In the genomic region with DNA sequence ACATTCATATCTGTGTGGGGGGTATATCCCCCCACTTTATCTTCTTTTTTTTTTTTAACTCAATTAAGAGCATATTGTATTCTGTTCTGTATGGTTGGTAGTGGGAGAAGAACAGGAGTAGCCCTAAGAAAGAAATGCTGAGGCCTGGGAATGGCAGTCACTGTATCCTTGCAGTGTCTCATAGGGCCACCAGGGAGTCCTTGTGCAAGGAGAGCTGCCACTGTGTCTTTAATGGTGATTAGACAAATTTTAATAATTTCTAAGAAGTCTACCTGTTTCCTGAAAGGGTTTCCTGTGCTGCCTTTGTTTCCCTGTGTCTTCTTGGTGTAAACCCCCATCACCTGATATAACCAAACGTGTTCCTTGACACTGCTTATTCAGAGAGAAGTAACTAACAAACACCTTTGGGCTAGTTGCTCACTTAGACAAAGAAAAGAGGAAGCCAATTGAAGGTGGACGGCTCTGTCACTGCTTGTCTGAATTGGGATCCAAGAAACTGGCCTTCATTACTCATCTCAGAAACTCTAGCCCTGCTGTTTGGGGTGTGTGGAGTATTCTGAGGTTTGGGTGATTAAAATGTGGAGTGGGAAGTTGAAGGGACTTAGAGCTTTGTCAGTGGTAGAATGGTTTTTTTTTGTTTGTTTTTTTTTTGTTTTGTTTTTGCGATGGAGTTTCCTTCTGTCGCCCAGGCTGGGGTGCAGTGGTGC, we compare ENCODE assay signal across 11 cellular contexts. TPM values are rescaled to one million over a fixed set of nuclear protein-coding genes. Genes with fewer than 3 reads are reported as not detected.
DNase-seq lines count a peak whose midpoint lies in the region; ATAC-seq and TF ChIP-seq lines count a peak whose summit lies in the region.
"Had no signal": no experiment of that assay in that cellular context is flagged by ENCODE, and none has a peak within 500 bp of the region (broad histone marks: within the 10 kb centered on the region; RNA-seq: fewer than 3 reads in every experiment).

No MANE protein-coding gene starts in this region.

- no peaks in the 10 kb centered on the region for H3K27me3 ChIP-seq in GM23338 (ENCODE audit: insufficient read depth)

- DNase-seq in GM23338 (ENCODE audit: low spot score) (peak; percentile 26), memory B cell (ENCODE audit: low spot score in 2 of 2) (no peak), NCI-H82 treated with DMSO at 0.1 percent for 48 hours (lab: John Stamatoyannopoulos, UW; ENCODE audit: unreplicated experiment) (no peak), ureter (ENCODE audit: low spot score) (no peak)
- DNase-seq in activated naive CD8-positive, alpha-beta T cell treated with anti-CD3 and anti-CD28 coated beads, Interleukin-2, amount 50 U/mL, for 24 hours = no peak
- no peak for DNase-seq in activated CD4-positive, CD25-positive, alpha-beta regulatory T cell (lab: John Stamatoyannopoulos, UW)
- DNase-seq: left cardiac atrium, SHP77 had no signal

- peak in 1 of 2 experiments; percentile 44; a peak in 2 of 4 replicates for TF ChIP-seq CTCF in GM23338 (conservative IDR thresholded peaks at IDR 0.05; ENCODE audit: low read depth in 2 of 2)

- H3K36me3 Mint-ChIP-seq in GM23338 (ENCODE audit: low read depth) (no peaks in the 10 kb centered on the region), memory B cell (no peaks in the 10 kb centered on the region)
- no peaks in the 10 kb centered on the region for H3K36me3 Mint-ChIP-seq in activated naive CD8-positive, alpha-beta T cell treated with anti-CD3 and anti-CD28 coated beads, Interleukin-2, amount 50 U/mL, for 24 hours (ENCODE audit: low read depth)

- H3K4me1 Mint-ChIP-seq in GM23338 (no peaks in the 10 kb centered on the region), memory B cell (no peaks in the 10 kb centered on the region)
- H3K4me1 Mint-ChIP-seq in activated naive CD8-positive, alpha-beta T cell treated with anti-CD3 and anti-CD28 coated beads, Interleukin-2, amount 50 U/mL, for 24 hours = no peaks in the 10 kb centered on the region

- no peaks in the 10 kb centered on the region for H3K36me3 ChIP-seq in GM23338 (ENCODE audit: insufficient read depth)

- H3K4me3 ChIP-seq in GM23338 = no peak overlapping the region
- H3K4me3 ChIP-seq: skin epidermis had no signal

- H4K20me1 ChIP-seq in GM23338 (replicated peaks; ENCODE audit: insufficient read depth) = no peaks in the 10 kb centered on the region; the same call in 1 of the 2 replicates

- H2AFZ ChIP-seq in GM23338 = 0 out of 2 replicates have a peak overlapping the region, but pooled peaks have one; percentile 9

- no peak overlapping the region for H3K4me2 ChIP-seq in GM23338

- H3K9me2 ChIP-seq in GM23338 (ENCODE audit: insufficient read depth) = peaks cover 4% of the 10 kb centered on the region; the same call in 1 of the 2 replicates

- ATAC-seq in GM18511 (IDR thresholded peaks at IDR 0.05; ENCODE audit: unreplicated experiment) (peak; percentile 92), GM23338 (peak; percentile 71), HG03565 (IDR thresholded peaks at IDR 0.05; ENCODE audit: unreplicated experiment) (peak; percentile 96), memory B cell (ENCODE audit: low read depth) (peak; percentile 47)
- no peak for ATAC-seq in activated naive CD8-positive, alpha-beta T cell treated with anti-CD3 and anti-CD28 coated beads, Interleukin-2, amount 50 U/mL, for 24 hours
- ATAC-seq: left cardiac atrium had no signal

- H3K27ac ChIP-seq in GM23338 (ENCODE audit: low read depth) = no peak overlapping the region

- no peaks in the 10 kb centered on the region for H3K27me3 Mint-ChIP-seq in GM23338 (ENCODE audit: insufficient read depth, low read depth, poor library complexity)
- H3K27me3 Mint-ChIP-seq in memory B cell = peaks cover 5% of the 10 kb centered on the region
- peaks cover 9% of the 10 kb centered on the region for H3K27me3 Mint-ChIP-seq in activated naive CD8-positive, alpha-beta T cell treated with anti-CD3 and anti-CD28 coated beads, Interleukin-2, amount 50 U/mL, for 24 hours

- H3K79me2 ChIP-seq in GM23338 (replicated peaks; ENCODE audit: insufficient read depth) = no peaks in the 10 kb centered on the region

- H3K4me3 Mint-ChIP-seq in GM23338 (no peak overlapping the region), memory B cell (no peak overlapping the region)
- H3K4me3 Mint-ChIP-seq in activated naive CD8-positive, alpha-beta T cell treated with anti-CD3 and anti-CD28 coated beads, Interleukin-2, amount 50 U/mL, for 24 hours = no peak overlapping the region

- peak overlapping the region; percentile 67; the same call in 1 of the 2 replicates for H3K27ac Mint-ChIP-seq in GM23338
- H3K27ac Mint-ChIP-seq in memory B cell = no peak overlapping the region
- no peak overlapping the region for H3K27ac Mint-ChIP-seq in activated naive CD8-positive, alpha-beta T cell treated with anti-CD3 and anti-CD28 coated beads, Interleukin-2, amount 50 U/mL, for 24 hours

- H3K9me3 Mint-ChIP-seq in GM23338 = no peaks in the 10 kb centered on the region
- no peaks in the 10 kb centered on the region for H3K9me3 Mint-ChIP-seq in memory B cell
- no peaks in the 10 kb centered on the region for H3K9me3 Mint-ChIP-seq in activated naive CD8-positive, alpha-beta T cell treated with anti-CD3 and anti-CD28 coated beads, Interleukin-2, amount 50 U/mL, for 24 hours

- no peaks in the 10 kb centered on the region for H3F3A ChIP-seq in GM23338 (replicated peaks; ENCODE audit: low read depth)

- no peaks in the 10 kb centered on the region for H3K4me1 ChIP-seq in GM23338 (ENCODE audit: insufficient read depth)

TF ChIP-seq in GM23338, 12 proteins besides CTCF, POLR2A, EP300 and RAD21:
- TF ChIP-seq NANOG (IDR thresholded peaks at IDR 0.05; ENCODE audit: borderline replicate concordance) = no peak
- TF ChIP-seq JUNB (IDR thresholded peaks at IDR 0.05; ENCODE audit: unreplicated experiment) = no peak
- no peak for TF ChIP-seq ZNF114 (CRISPR knock-in tag; IDR thresholded peaks at IDR 0.05)
- no peak for TF ChIP-seq REST (IDR thresholded peaks at IDR 0.05; ENCODE audit: unreplicated experiment)
- TF ChIP-seq, protein P1, sequence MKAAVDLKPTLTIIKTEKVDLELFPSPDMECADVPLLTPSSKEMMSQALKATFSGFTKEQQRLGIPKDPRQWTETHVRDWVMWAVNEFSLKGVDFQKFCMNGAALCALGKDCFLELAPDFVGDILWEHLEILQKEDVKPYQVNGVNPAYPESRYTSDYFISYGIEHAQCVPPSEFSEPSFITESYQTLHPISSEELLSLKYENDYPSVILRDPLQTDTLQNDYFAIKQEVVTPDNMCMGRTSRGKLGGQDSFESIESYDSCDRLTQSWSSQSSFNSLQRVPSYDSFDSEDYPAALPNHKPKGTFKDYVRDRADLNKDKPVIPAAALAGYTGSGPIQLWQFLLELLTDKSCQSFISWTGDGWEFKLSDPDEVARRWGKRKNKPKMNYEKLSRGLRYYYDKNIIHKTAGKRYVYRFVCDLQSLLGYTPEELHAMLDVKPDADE (IDR thresholded peaks at IDR 0.05) = no peak
TF ChIP-seq in GM23338: peak in this region for 0.

RNA-seq across cellular contexts. Expression of gene GIPC2, which starts 15.2 kb away (rescaled TPM):
- total RNA-seq in GM23338 (2014; rRNA removed; shearing (Covaris generic)) = 1.5 and 2.7 TPM in 2 replicates
- 1.2 and 2.6 TPM in 2 replicates for polyA plus RNA-seq in GM23338 (2016; fragmentation: Nextera tagmentation; extraction: Ambion mirVana)
- total RNA-seq in ureter = 3.1 TPM

RNA-seq across cellular contexts. Expression of gene DNAJB4, which starts 56.3 kb away (rescaled TPM):
- total RNA-seq in GM23338 (2014; rRNA removed; shearing (Covaris generic)) = 12.9 and 14.1 TPM in 2 replicates
- polyA plus RNA-seq in GM23338 (2016; fragmentation: Nextera tagmentation; extraction: Ambion mirVana) = 8.2 and 12.4 TPM in 2 replicates
- 31.4 TPM for total RNA-seq in ureter
